Comparison of ENCODE assay signal across 8 cellular contexts in the genomic region with DNA sequence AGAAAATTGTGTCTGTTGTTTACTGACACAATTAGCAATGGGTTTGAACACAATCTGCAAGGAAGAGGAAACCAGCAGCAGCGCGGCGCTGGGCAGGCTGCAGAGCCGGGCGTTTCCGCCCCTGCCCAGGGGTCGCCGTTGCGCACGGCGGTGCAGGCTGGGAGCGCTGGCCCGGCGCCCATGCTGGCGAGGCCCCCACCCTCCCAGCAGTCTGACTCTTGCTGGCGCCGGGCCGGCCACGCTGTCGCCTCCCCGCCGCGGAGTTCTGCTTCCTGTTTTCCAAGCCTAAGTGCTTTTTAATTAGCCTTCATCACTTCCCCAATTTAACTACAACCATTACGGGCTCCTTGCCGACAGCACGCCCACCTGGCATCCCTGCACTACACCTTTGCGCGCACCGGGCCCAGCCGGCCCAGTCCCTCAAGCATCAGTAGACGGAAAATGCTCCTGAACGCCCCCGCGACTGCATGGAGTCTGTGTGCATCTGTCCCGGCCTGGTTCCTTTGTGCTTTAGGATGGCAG.
DNase-seq lines count a peak whose midpoint lies in the region; ATAC-seq and TF ChIP-seq lines count a peak whose summit lies in the region.

No MANE protein-coding gene starts in this region.

- H3K9me3 ChIP-seq in CD8-positive, alpha-beta T cell (ENCODE audit: low read length) = no peaks in the 10 kb centered on the region
- H3K9me3 ChIP-seq in vagina = no peaks in the 10 kb centered on the region

- TF ChIP-seq POLR2A in vagina (IDR thresholded peaks at IDR 0.05) = no peak

- H3K27ac ChIP-seq in CD8-positive, alpha-beta T cell (ENCODE audit: low read depth, low read length) = no peak overlapping the region
- H3K27ac ChIP-seq in foreskin keratinocyte = no peak overlapping the region
- no peak overlapping the region for H3K27ac ChIP-seq in vagina

- no peaks in the 10 kb centered on the region for H3K4me1 ChIP-seq in CD8-positive, alpha-beta T cell (ENCODE audit: insufficient read depth, low read length)
- no peaks in the 10 kb centered on the region for H3K4me1 ChIP-seq in foreskin keratinocyte
- H3K4me1 ChIP-seq in vagina = peaks cover 6% of the 10 kb centered on the region

- H3K4me3 Mint-ChIP-seq in CD8-positive, alpha-beta T cell = peak overlapping the region; percentile 72
- H3K4me3 Mint-ChIP-seq in natural killer cell = peak overlapping the region; percentile 88

- no peaks in the 10 kb centered on the region for H3K36me3 Mint-ChIP-seq in CD8-positive, alpha-beta T cell
- no peaks in the 10 kb centered on the region for H3K36me3 Mint-ChIP-seq in natural killer cell

- no peaks in the 10 kb centered on the region for H3K27me3 ChIP-seq in CD8-positive, alpha-beta T cell (ENCODE audit: insufficient read depth, low read length)
- H3K27me3 ChIP-seq in foreskin keratinocyte = peaks cover 10% of the 10 kb centered on the region
- no peaks in the 10 kb centered on the region for H3K27me3 ChIP-seq in vagina

- peaks cover 30% of the 10 kb centered on the region for H3K27me3 Mint-ChIP-seq in CD8-positive, alpha-beta T cell (ENCODE audit: low read depth)
- peaks cover 14 to 17% of the 10 kb centered on the region in 2 donors for H3K27me3 Mint-ChIP-seq in natural killer cell (ENCODE audit: low read depth in 2 of 2)

- peak in 4 of 7 experiments; percentile 0 to 17 (median 8) for DNase-seq in CD8-positive, alpha-beta T cell
- DNase-seq in NCI-H187 (lab: John Stamatoyannopoulos, UW) (peak; percentile 87 to 96), foreskin keratinocyte (no peak), natural killer cell (peak; percentile 22), vagina (ENCODE audit: extremely low spot score in 2 of 2) (no peak), NCI-H226 (no peak)
- peak; percentile 1 to 5 for DNase-seq in activated CD4-positive, alpha-beta T cell treated with anti-CD3 and anti-CD28 coated beads, Interleukin-2, amount 50 U/mL, for 48 hours

- no peak for ATAC-seq in CD8-positive, alpha-beta T cell
- peak; percentile 59 for ATAC-seq in GM21390 (IDR thresholded peaks at IDR 0.05; ENCODE audit: unreplicated experiment)
- ATAC-seq in foreskin keratinocyte = peak; percentile 69
- ATAC-seq in natural killer cell = peak; percentile 68 to 87 (median 75)

- no peaks in the 10 kb centered on the region for H3K9me3 Mint-ChIP-seq in CD8-positive, alpha-beta T cell
- no peaks in the 10 kb centered on the region for H3K9me3 Mint-ChIP-seq in natural killer cell

- CTCF ChIA-PET in CD8-positive, alpha-beta T cell (lab: Charles Lee) = interaction anchor here (0.7 kb wide), 1 partner anchor 399 kb away, joined by 3 read pairs; no protein-coding TSS in a partner anchor

- TF ChIP-seq CTCF in CD8-positive, alpha-beta T cell (IDR thresholded peaks at IDR 0.05) = no peak
- TF ChIP-seq CTCF in foreskin keratinocyte (conservative IDR thresholded peaks at IDR 0.05) = no peak
- TF ChIP-seq CTCF in natural killer cell (IDR thresholded peaks at IDR 0.05) = no peak
- no peak for TF ChIP-seq CTCF in vagina (IDR thresholded peaks at IDR 0.05)

- no peak overlapping the region for H3K27ac Mint-ChIP-seq in CD8-positive, alpha-beta T cell
- peak overlapping the region in 1 of 2 donors; percentile 8 for H3K27ac Mint-ChIP-seq in natural killer cell

- POLR2A ChIA-PET in CD8-positive, alpha-beta T cell (lab: Charles Lee) = no interaction called here

- H3K4me3 ChIP-seq in CD8-positive, alpha-beta T cell (ENCODE audit: low read depth, low read length) = peak overlapping the region; percentile 30
- peak overlapping the region; percentile 46 to 48 for H3K4me3 ChIP-seq in vagina

- peaks cover 23% of the 10 kb centered on the region for H3K4me1 Mint-ChIP-seq in CD8-positive, alpha-beta T cell (ENCODE audit: low read depth)
- peaks cover 14 to 23% of the 10 kb centered on the region in 2 donors for H3K4me1 Mint-ChIP-seq in natural killer cell

- intact Hi-C loops in CD8-positive, alpha-beta T cell (cut with DNase I, micrococcal nuclease) = no loop called here
- intact Hi-C loops in natural killer cell (cut with micrococcal nuclease) (no loop called here), vagina (cut with DNase I) (no loop called here)

- no peaks in the 10 kb centered on the region for H3K36me3 ChIP-seq in CD8-positive, alpha-beta T cell (ENCODE audit: insufficient read depth, low read length)
- no peaks in the 10 kb centered on the region for H3K36me3 ChIP-seq in vagina

Comparison
In these comparisons a context has a peak if more than half of its experiments do, and no peak if none do; other contexts are left out.
1. DNase-seq: peak in CD8-positive, alpha-beta T cell (4 of 7), NCI-H187 (2 of 2), activated CD4-positive, alpha-beta T cell treated with anti-CD3 and anti-CD28 coated beads, Interleukin-2, amount 50 U/mL, for 48 hours (2 of 2) and natural killer cell (single experiment); none in foreskin keratinocyte (0 of 2), vagina (0 of 2) and NCI-H226 (single experiment).